Comparison of ENCODE assay signal across 9 cellular contexts in the genomic region with DNA sequence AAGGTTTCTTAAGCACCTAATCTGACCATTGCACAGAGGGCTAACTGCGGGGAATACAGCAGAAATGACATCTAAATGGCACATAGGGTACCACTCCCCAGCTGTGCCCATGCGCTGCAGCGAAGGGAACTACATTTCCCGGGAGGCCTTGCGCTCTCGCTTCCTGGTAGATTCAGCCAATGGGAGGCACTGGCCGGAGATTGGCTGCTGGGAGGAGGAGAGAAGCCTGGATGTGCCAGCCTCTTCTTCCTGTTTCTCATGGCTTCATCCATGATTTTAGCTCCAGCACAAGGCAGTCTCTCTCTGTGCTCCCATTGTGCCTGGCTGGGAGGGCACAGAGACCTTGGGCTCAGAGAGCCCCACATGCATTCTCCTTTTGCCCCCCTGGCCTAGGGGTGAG.
DNase-seq lines count a peak whose midpoint lies in the region; ATAC-seq and TF ChIP-seq lines count a peak whose summit lies in the region.
"Had no signal": no experiment of that assay in that cellular context is flagged by ENCODE, and none has a peak within 500 bp of the region (broad histone marks: within the 10 kb centered on the region; RNA-seq: fewer than 3 reads in every experiment).

No MANE protein-coding gene starts in this region.

- DNase-seq in AG04450 (ENCODE audit: low read depth, low spot score) (peak; percentile 6), H4 (ENCODE audit: low spot score) (peak; percentile 73), NCI-H774 (lab: John Stamatoyannopoulos, UW) (peak; percentile 63), epidermal melanocyte (ENCODE audit: insufficient read length, low spot score) (peak; percentile 35), non-pigmented ciliary epithelial cell (ENCODE audit: low read depth) (peak; percentile 9), NCI-H2227 treated with DMSO at 0.1 percent for 48 hours (lab: John Stamatoyannopoulos, UW) (no peak)
- DNase-seq in activated T-cell treated with anti-CD3 and anti-CD28 coated beads, Interleukin-2, amount 50 U/mL, for 1 hour = no peak

- TF ChIP-seq CTCF in AG04450 (IDR thresholded peaks at IDR 0.05; ENCODE audit: low read depth, low read length) = no peak

- no peaks in the 10 kb centered on the region for H3K9me3 ChIP-seq in AG04450 (ENCODE audit: control insufficient read depth, insufficient read depth, low read length)

- CTCF ChIA-PET in AG04450 (lab: Charles Lee) = interaction anchor here (3.5 to 13.2 kb wide), 2 partner anchors 347 to 655 kb away, joined by 32 to 270 read pairs; no protein-coding TSS in a partner anchor

- no peak overlapping the region for H3K4me3 ChIP-seq in AG04450 (ENCODE audit: low read depth, low read length)

- H3K27me3 ChIP-seq in AG04450 (ENCODE audit: control insufficient read depth, insufficient read depth, low read length) = no peaks in the 10 kb centered on the region

- no peak for ATAC-seq in HG02938 (IDR thresholded peaks at IDR 0.05; ENCODE audit: unreplicated experiment)

- POLR2A ChIA-PET in AG04450 (lab: Yijun Ruan, JAX) = no interaction called here

- H3K27ac ChIP-seq in AG04450 (ENCODE audit: low read depth, low read length) = no peak overlapping the region
- H3K27ac ChIP-seq: parathyroid adenoma had no signal

Comparison
In these comparisons a context has a peak if more than half of its experiments do, and no peak if none do; other contexts are left out.
1. DNase-seq: peak in AG04450 (single experiment), H4 (single experiment), NCI-H774 (single experiment), epidermal melanocyte (single experiment) and non-pigmented ciliary epithelial cell (single experiment); none in activated T-cell treated with anti-CD3 and anti-CD28 coated beads, Interleukin-2, amount 50 U/mL, for 1 hour (single experiment) and NCI-H2227 treated with DMSO at 0.1 percent for 48 hours (single experiment).